ENCODE assay signal across 21 cellular contexts in the genomic region with DNA sequence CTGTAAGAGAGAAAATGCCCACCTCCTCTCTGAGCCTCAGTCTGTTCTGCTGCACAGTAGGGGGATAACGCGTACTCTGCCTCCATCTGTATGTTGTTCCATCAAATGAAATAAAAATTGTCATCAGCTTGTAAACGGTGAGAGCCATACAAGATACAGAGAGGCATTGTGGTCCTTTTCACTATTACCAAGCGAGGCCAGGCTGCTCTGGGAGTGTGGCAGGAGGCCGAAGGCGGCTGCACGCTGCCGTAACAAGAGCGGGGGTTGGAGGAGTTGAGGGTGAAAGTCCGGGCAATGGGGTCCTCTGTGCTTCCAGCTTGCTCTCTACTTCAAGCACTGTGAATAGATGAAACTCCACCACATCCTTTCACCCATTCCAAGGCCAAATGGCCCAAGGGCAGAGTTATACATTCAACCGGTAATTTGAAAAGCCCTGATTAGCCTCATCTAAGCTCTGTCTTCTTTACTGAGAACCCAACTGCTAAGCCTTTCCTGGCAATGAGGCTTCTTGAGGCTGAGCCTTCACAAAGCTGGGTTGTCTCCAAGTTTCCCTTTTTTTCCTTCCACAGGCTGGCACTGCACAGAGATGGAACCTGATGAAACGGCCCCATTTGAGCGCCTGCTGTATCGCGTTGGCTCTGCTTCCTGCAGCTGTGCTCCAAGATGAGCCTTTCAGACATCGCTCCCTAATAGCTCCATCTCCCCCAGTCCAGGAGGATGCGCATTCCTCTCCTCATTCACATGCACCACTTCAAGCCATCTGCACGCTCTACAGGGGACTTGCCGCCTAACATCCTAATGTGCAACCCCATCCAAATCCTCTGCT. TPM values are rescaled to one million over a fixed set of nuclear protein-coding genes. Genes with fewer than 3 reads are reported as not detected.
A peak's percentile ranks its signal among the peaks of the same experiment; 100 is the strongest.
DNase-seq lines count a peak whose midpoint lies in the region; ATAC-seq and TF ChIP-seq lines count a peak whose summit lies in the region.
"Had no signal": no experiment of that assay in that cellular context is flagged by ENCODE, and none has a peak within 500 bp of the region (broad histone marks: within the 10 kb centered on the region; RNA-seq: fewer than 3 reads in every experiment).

No MANE protein-coding gene starts in this region.

- POLR2A ChIA-PET in IMR-90 (lab: Charles Lee; ENCODE audit: unreplicated experiment), result no interaction called here

- TF ChIP-seq CTCF in IMR-90 (conservative IDR thresholded peaks at IDR 0.05; ENCODE audit: low read depth, low read length) (no peak), spleen (IDR thresholded peaks at IDR 0.05 in 8 of 11, conservative IDR thresholded peaks at IDR 0.05 in 3 of 11) (no peak)

- no peak overlapping the region for H4K91ac ChIP-seq in IMR-90 (ENCODE audit: insufficient read depth, low read depth, low read length)

- peak overlapping the region; percentile 2 for H2AFZ ChIP-seq in IMR-90 (replicated peaks; ENCODE audit: low read length, poor library complexity)
- H2AFZ ChIP-seq: PC-9 had no signal

- BruUV-seq in IMR-90 (replicated peaks; lab: Mats Ljungman, UMichigan), result no TSS peak

- DNase-seq in IMR-90 (no peak), amygdala (lab: John Stamatoyannopoulos, UW) (peak in 37 of 56 donors; percentile 8 to 65 (median 29)), globus pallidus (ENCODE audit: low spot score) (peak; percentile 63), occipital lobe (lab: John Stamatoyannopoulos, UW) (peak; percentile 56), spleen (no peak), AG20443 (ENCODE audit: low spot score) (no peak)
- DNase-seq: activated CD4-positive, alpha-beta T cell treated with anti-CD3 and anti-CD28 coated beads, Interleukin-2, amount 10 ng/mL, durations not matched to agents 7 days and 5 days; DMS79 treated with DMSO at 0.1 percent for 48 hours; foreskin keratinocyte; Kasumi-1; kidney glomerular epithelial cell; mesendoderm; naive thymus-derived CD8-positive, alpha-beta T cell; NCI-H1105; PC-9; stimulated activated CD4-positive, alpha-beta T cell treated with anti-CD3 and anti-CD28 coated beads, Interleukin-1b, Interleukin-23, amount 100 ng/mL, for 48 hours; stimulated activated naive CD8-positive, alpha-beta T cell treated with anti-CD3 and anti-CD28 coated beads, Interleukin-15, Interleukin-2, amounts not matched to agents 100 U/mL and 50 U/mL, for 24 hours had no signal

- no peak overlapping the region for H3K4ac ChIP-seq in IMR-90 (ENCODE audit: low read depth, low read length)

- intact Hi-C loops in IMR-90 (cut with micrococcal nuclease), result no loop called here
- intact Hi-C loops in spleen (cut with DNase I; ENCODE audit: low total_unique reads), result no loop called here

- H3K56ac ChIP-seq in IMR-90 (ENCODE audit: extremely low read depth, insufficient read depth, low read length), result no peak overlapping the region

- no peak overlapping the region for H2AK9ac ChIP-seq in IMR-90 (replicated peaks; ENCODE audit: low read depth, low read length, poor library complexity)

- no peak overlapping the region for H4K5ac ChIP-seq in IMR-90 (ENCODE audit: low read depth, low read length)

- no peak overlapping the region for H3K9ac ChIP-seq in IMR-90 (ENCODE audit: low read depth, low read length)

- H3K14ac ChIP-seq in IMR-90 (replicated peaks; ENCODE audit: low read depth, low read length), result no peak overlapping the region

- in situ Hi-C loops in IMR-90 (cut with MboI; ENCODE audit: low sequenced_read_pairs), result no loop called here

- TF ChIP-seq RAD21 in IMR-90 (IDR thresholded peaks at IDR 0.05; ENCODE audit: low read length), result no peak

- no peak overlapping the region for H4K8ac ChIP-seq in IMR-90 (ENCODE audit: low read depth in 2 of 2, low read length in 2 of 2)

- no peak overlapping the region for H3K18ac ChIP-seq in IMR-90 (ENCODE audit: low read depth, low read length)

- no peaks in the 10 kb centered on the region for H3K9me3 ChIP-seq in IMR-90 (ENCODE audit: control insufficient read depth, insufficient read depth, low read length)
- H3K9me3 ChIP-seq in spleen, result no peaks in the 10 kb centered on the region

- H2BK5ac ChIP-seq in IMR-90 (ENCODE audit: low read depth, low read length, poor library complexity, severe bottlenecking), result no peak overlapping the region

- no peak overlapping the region for H2BK120ac ChIP-seq in IMR-90 (ENCODE audit: low read depth, low read length)

- no peak overlapping the region for H3K4me2 ChIP-seq in IMR-90 (ENCODE audit: low read depth, low read length)

- CTCF ChIA-PET in IMR-90 (lab: Yijun Ruan, JAX), result no interaction called here

- H3K23ac ChIP-seq in IMR-90 (ENCODE audit: low read depth, low read length), result no peak overlapping the region

- H2BK20ac ChIP-seq in IMR-90 (ENCODE audit: low read depth, low read length), result no peak overlapping the region

- TF ChIP-seq POLR2A in IMR-90 (IDR thresholded peaks at IDR 0.05; ENCODE audit: low read depth, low read length) (no peak), spleen (IDR thresholded peaks at IDR 0.05) (no peak)

- H3K4me1 ChIP-seq in IMR-90 (ENCODE audit: control insufficient read depth, insufficient read depth, low read length) (peaks cover 5% of the 10 kb centered on the region; the same call in 1 of the 2 replicates), spleen (peaks cover 0 to 11% (median 3%) of the 10 kb centered on the region in 6 donors)
- H3K4me1 ChIP-seq: foreskin keratinocyte had no signal

- dilution Hi-C loops in IMR-90 (cut with HindIII; ENCODE audit: low sequenced_read_pairs, unreplicated experiment), result no loop called here

- no peaks in the 10 kb centered on the region for H3K27me3 ChIP-seq in IMR-90 (ENCODE audit: control insufficient read depth, insufficient read depth, low read length)
- peaks cover 0 to 61% (median 0%) of the 10 kb centered on the region in 7 donors for H3K27me3 ChIP-seq in spleen (replicated peaks in 1 of 7)
- H3K27me3 ChIP-seq: cardiac muscle cell had no signal

- H3K36me3 ChIP-seq in IMR-90 (ENCODE audit: control insufficient read depth, insufficient read depth, low read length), result no peaks in the 10 kb centered on the region
- no peaks in the 10 kb centered on the region for H3K36me3 ChIP-seq in spleen
- H3K36me3 ChIP-seq: cardiac muscle cell had no signal

- no peaks in the 10 kb centered on the region for H3K79me1 ChIP-seq in IMR-90 (ENCODE audit: low read depth in 1 of 2, low read length in 2 of 2)

- H2BK15ac ChIP-seq in IMR-90 (ENCODE audit: low read depth, low read length), result no peak overlapping the region

- H4K20me1 ChIP-seq in IMR-90 (ENCODE audit: insufficient read depth, low read length), result no peaks in the 10 kb centered on the region

- H3K27ac ChIP-seq in IMR-90 (ENCODE audit: insufficient read depth, low read length) (no peak overlapping the region), spleen (no peak overlapping the region)
- H3K27ac ChIP-seq: cardiac muscle cell, foreskin keratinocyte had no signal

- H3K9me1 ChIP-seq in IMR-90 (ENCODE audit: insufficient read depth, low read length), result 0 out of 2 replicates have a peak, but pooled peaks cover 2% of the 10 kb centered on the region

- ATAC-seq in IMR-90 (ENCODE audit: low read depth) (no peak), HG03159 (IDR thresholded peaks at IDR 0.05; ENCODE audit: unreplicated experiment) (no peak), GM21381 (IDR thresholded peaks at IDR 0.05; ENCODE audit: unreplicated experiment) (no peak)
- ATAC-seq: foreskin keratinocyte; HCT116; naive thymus-derived CD8-positive, alpha-beta T cell; stimulated activated naive CD8-positive, alpha-beta T cell treated with anti-CD3 and anti-CD28 coated beads, Interleukin-15, Interleukin-2, amounts not matched to agents 100 U/mL and 50 U/mL, for 24 hours had no signal

- H3K4me3 ChIP-seq in IMR-90 (ENCODE audit: insufficient read depth, low read depth, low read length) (no peak overlapping the region), spleen (no peak overlapping the region)
- H3K4me3 ChIP-seq: cardiac muscle cell, PC-9 had no signal

- no peak overlapping the region for H2AK5ac ChIP-seq in IMR-90 (ENCODE audit: low read depth, low read length)

- 88% methylated on average over 6 of the region's 19 CpGs; no CpG with 5 or more reads in 1 of the 2 experiments for WGBS in IMR-90 (ENCODE audit: extremely low coverage in 2 of 2, insufficient read length in 1 of 2), 2 experiments
- 90 to 92% (median 91%) methylated on average over 19 of the region's 19 CpGs for WGBS in spleen, 5 donors

TF ChIP-seq in IMR-90, 13 proteins besides CTCF, POLR2A, EP300 and RAD21:
- TF ChIP-seq SMC3 (IDR thresholded peaks at IDR 0.05; ENCODE audit: low read depth, low read length) (no peak), RCOR1 (IDR thresholded peaks at IDR 0.05; ENCODE audit: insufficient replicate concordance, low read length) (no peak), RFX5 (IDR thresholded peaks at IDR 0.05; ENCODE audit: low read depth, low read length) (no peak)

RNA-seq across cellular contexts. Expression of a gene that starts 47.1 kb away (rescaled TPM):
- total RNA-seq in IMR-90 (2012; rRNA removed), result 5.8 and 6.5 TPM in 2 replicates
- polyA plus RNA-seq in IMR-90 (2012; rRNA removed), result 16.3 and 16.4 TPM in 2 replicates
- 11.1 and 18.4 TPM in 2 replicates for polyA plus RNA-seq in IMR-90 (2012; cell fraction: cytosol; rRNA removed)
- 78.4 and 95.1 TPM in 2 replicates for polyA plus RNA-seq in IMR-90 (2012; cell fraction: nucleus; rRNA removed; ENCODE audit: low replicate concordance)
- total RNA-seq in occipital lobe, result 1.4 TPM
- 10 to 100 TPM in 4 of 7 donors, 1 to 10 TPM in 3; 4.7 to 17.5 (median 10.5) TPM for total RNA-seq in spleen
- polyA plus RNA-seq in spleen, result 10 to 100 TPM; 10.4 to 26.0 (median 12.6) TPM

Comparison
In these comparisons a context has a peak if more than half of its experiments do, and no peak if none do; other contexts are left out.
1. DNase-seq: peak in amygdala (37 of 56), globus pallidus (single experiment) and occipital lobe (single experiment); none in IMR-90 (single experiment), spleen (single experiment) and AG20443 (single experiment).